In genomic region chr16:89918453-89919347, GRCh38 we compare ENCODE assay signal across 8 cellular contexts. TPM values are rescaled to one million over a fixed set of nuclear protein-coding genes. Genes with fewer than 3 reads are reported as not detected.
A peak's percentile ranks its signal among the peaks of the same experiment; 100 is the strongest.
DNase-seq lines count a peak whose midpoint lies in the region; ATAC-seq and TF ChIP-seq lines count a peak whose summit lies in the region.

Gene MC1R (plus strand): TSS chr16:89918862. CDS start chr16:89919259, 397 bp downstream.

- H3K27ac ChIP-seq in right cardiac atrium (ENCODE audit: low read length) (no peak within 1 kb of the TSS), body of pancreas (no peak within 1 kb of the TSS)

- intact Hi-C loops in right cardiac atrium (cut with DNase I) = no loop called here
- intact Hi-C loops in body of pancreas (cut with DNase I) = no loop called here

- H3K4me1 Mint-ChIP-seq in activated naive CD8-positive, alpha-beta T cell treated with anti-CD3 and anti-CD28 coated beads, Interleukin-2, amount 50 U/mL, for 24 hours = peaks cover 46% of the 10 kb centered on the region
- H3K4me1 Mint-ChIP-seq in stimulated activated naive B cell treated with anti-CD40 and anti-IgM and Interleukin-4, amounts not matched to agents 10 μg/mL and 1 μg/mL and 100 μg/mL, for 72 hours = peaks cover 29 to 50% of the 10 kb centered on the region in 2 donors

- TF ChIP-seq POLR2A in body of pancreas (IDR thresholded peaks at IDR 0.05) = no peak

- no peaks in the 10 kb centered on the region for H3K36me3 Mint-ChIP-seq in activated naive CD8-positive, alpha-beta T cell treated with anti-CD3 and anti-CD28 coated beads, Interleukin-2, amount 50 U/mL, for 24 hours (ENCODE audit: low read depth)
- peaks cover 9 to 15% of the 10 kb centered on the region in 2 donors for H3K36me3 Mint-ChIP-seq in stimulated activated naive B cell treated with anti-CD40 and anti-IgM and Interleukin-4, amounts not matched to agents 10 μg/mL and 1 μg/mL and 100 μg/mL, for 72 hours

- peak; percentile 5 for ATAC-seq in activated naive CD8-positive, alpha-beta T cell treated with anti-CD3 and anti-CD28 coated beads, Interleukin-2, amount 50 U/mL, for 24 hours
- ATAC-seq in right cardiac atrium = peak; percentile 1 to 4
- ATAC-seq in stimulated activated naive B cell treated with anti-CD40 and anti-IgM and Interleukin-4, amounts not matched to agents 10 μg/mL and 1 μg/mL and 100 μg/mL, for 72 hours (replicated peaks) = peak; percentile 47 to 49
- no peak for ATAC-seq in body of pancreas

- H3K9me3 ChIP-seq in right cardiac atrium (ENCODE audit: control insufficient read depth, low read length) = no peaks in the 10 kb centered on the region
- H3K9me3 ChIP-seq in body of pancreas = no peaks in the 10 kb centered on the region

- H3K4me1 ChIP-seq in right cardiac atrium (ENCODE audit: control insufficient read depth, insufficient read depth, low read length) (no peaks in the 10 kb centered on the region), body of pancreas (peaks cover 38% of the 10 kb centered on the region)

- peak within 1 kb of the TSS; percentile 60 for H3K4me3 Mint-ChIP-seq in activated naive CD8-positive, alpha-beta T cell treated with anti-CD3 and anti-CD28 coated beads, Interleukin-2, amount 50 U/mL, for 24 hours
- peak within 1 kb of the TSS; percentile 72 to 87 for H3K4me3 Mint-ChIP-seq in stimulated activated naive B cell treated with anti-CD40 and anti-IgM and Interleukin-4, amounts not matched to agents 10 μg/mL and 1 μg/mL and 100 μg/mL, for 72 hours

- peak in 2 of 7 experiments; percentile 6 to 8 for TF ChIP-seq CTCF in body of pancreas (IDR thresholded peaks at IDR 0.05)

- DNase-seq in activated T-cell treated with anti-CD3 and anti-CD28 coated beads, Interleukin-2, amount 50 U/mL, for 1 hour = peak; percentile 57
- no peak for DNase-seq in activated T-cell treated with anti-CD3 and anti-CD28 coated beads for 4 hours
- DNase-seq in NCI-H1092 (lab: John Stamatoyannopoulos, UW) = peak; percentile 21
- peak; percentile 41 for DNase-seq in activated naive CD8-positive, alpha-beta T cell treated with anti-CD3 and anti-CD28 coated beads, Interleukin-2, amount 50 U/mL, for 24 hours
- DNase-seq in right cardiac atrium = peak; percentile 49 to 77 (median 72)
- DNase-seq in stimulated activated naive B cell treated with anti-CD40 and anti-IgM and Interleukin-4, amounts not matched to agents 10 μg/mL and 1 μg/mL and 100 μg/mL, for 72 hours = no peak
- no peak for DNase-seq in GOT3 (lab: John Stamatoyannopoulos, UW)
- no peak for DNase-seq in body of pancreas

- H3K4me3 ChIP-seq in right cardiac atrium (ENCODE audit: low read length) (peak within 1 kb of the TSS; percentile 2), body of pancreas (no peak within 1 kb of the TSS)

- peak within 1 kb of the TSS; percentile 59 for H3K27ac Mint-ChIP-seq in activated naive CD8-positive, alpha-beta T cell treated with anti-CD3 and anti-CD28 coated beads, Interleukin-2, amount 50 U/mL, for 24 hours
- H3K27ac Mint-ChIP-seq in stimulated activated naive B cell treated with anti-CD40 and anti-IgM and Interleukin-4, amounts not matched to agents 10 μg/mL and 1 μg/mL and 100 μg/mL, for 72 hours = peak within 1 kb of the TSS; percentile 87

- H3K27me3 Mint-ChIP-seq in activated naive CD8-positive, alpha-beta T cell treated with anti-CD3 and anti-CD28 coated beads, Interleukin-2, amount 50 U/mL, for 24 hours = peaks cover 35% of the 10 kb centered on the region
- peaks cover 38 to 45% of the 10 kb centered on the region in 2 donors for H3K27me3 Mint-ChIP-seq in stimulated activated naive B cell treated with anti-CD40 and anti-IgM and Interleukin-4, amounts not matched to agents 10 μg/mL and 1 μg/mL and 100 μg/mL, for 72 hours

- H3K27me3 ChIP-seq in right cardiac atrium (ENCODE audit: control insufficient read depth, insufficient read depth) = no peaks in the 10 kb centered on the region
- H3K27me3 ChIP-seq in body of pancreas = peaks cover 0 to 4% of the 10 kb centered on the region in 2 donors

- H3K36me3 ChIP-seq in body of pancreas (replicated peaks in 1 of 2; ENCODE audit: insufficient read depth in 1 of 2, low read depth in 2 of 2) = no peaks in the 10 kb centered on the region

- no peaks in the 10 kb centered on the region for H3K9me3 Mint-ChIP-seq in activated naive CD8-positive, alpha-beta T cell treated with anti-CD3 and anti-CD28 coated beads, Interleukin-2, amount 50 U/mL, for 24 hours
- no peaks in the 10 kb centered on the region for H3K9me3 Mint-ChIP-seq in stimulated activated naive B cell treated with anti-CD40 and anti-IgM and Interleukin-4, amounts not matched to agents 10 μg/mL and 1 μg/mL and 100 μg/mL, for 72 hours

- WGBS in right cardiac atrium = 6% methylated on average over 23 of the region's 23 CpGs
- WGBS in body of pancreas, 2 donors = 4 to 17% methylated on average over 2 to 23 of the region's 23 CpGs

RNA-seq across cellular contexts. Expression of gene MC1R, which starts in this region (rescaled TPM):
- total RNA-seq in right cardiac atrium (1 to 10 TPM; 1.3 to 2.6 (median 1.7) TPM), body of pancreas (1 to 10 TPM; 3.6 TPM)
- polyA plus RNA-seq in right cardiac atrium = 1.5 TPM

Comparison
In these comparisons a context has a peak if more than half of its experiments do, and no peak if none do; other contexts are left out.
1. DNase-seq: peak in activated T-cell treated with anti-CD3 and anti-CD28 coated beads, Interleukin-2, amount 50 U/mL, for 1 hour (single experiment), NCI-H1092 (single experiment), activated naive CD8-positive, alpha-beta T cell treated with anti-CD3 and anti-CD28 coated beads, Interleukin-2, amount 50 U/mL, for 24 hours (single experiment) and right cardiac atrium (3 of 3); none in activated T-cell treated with anti-CD3 and anti-CD28 coated beads for 4 hours (single experiment), stimulated activated naive B cell treated with anti-CD40 and anti-IgM and Interleukin-4, amounts not matched to agents 10 μg/mL and 1 μg/mL and 100 μg/mL, for 72 hours (single experiment), GOT3 (single experiment) and body of pancreas (0 of 4).